In the genomic region with DNA sequence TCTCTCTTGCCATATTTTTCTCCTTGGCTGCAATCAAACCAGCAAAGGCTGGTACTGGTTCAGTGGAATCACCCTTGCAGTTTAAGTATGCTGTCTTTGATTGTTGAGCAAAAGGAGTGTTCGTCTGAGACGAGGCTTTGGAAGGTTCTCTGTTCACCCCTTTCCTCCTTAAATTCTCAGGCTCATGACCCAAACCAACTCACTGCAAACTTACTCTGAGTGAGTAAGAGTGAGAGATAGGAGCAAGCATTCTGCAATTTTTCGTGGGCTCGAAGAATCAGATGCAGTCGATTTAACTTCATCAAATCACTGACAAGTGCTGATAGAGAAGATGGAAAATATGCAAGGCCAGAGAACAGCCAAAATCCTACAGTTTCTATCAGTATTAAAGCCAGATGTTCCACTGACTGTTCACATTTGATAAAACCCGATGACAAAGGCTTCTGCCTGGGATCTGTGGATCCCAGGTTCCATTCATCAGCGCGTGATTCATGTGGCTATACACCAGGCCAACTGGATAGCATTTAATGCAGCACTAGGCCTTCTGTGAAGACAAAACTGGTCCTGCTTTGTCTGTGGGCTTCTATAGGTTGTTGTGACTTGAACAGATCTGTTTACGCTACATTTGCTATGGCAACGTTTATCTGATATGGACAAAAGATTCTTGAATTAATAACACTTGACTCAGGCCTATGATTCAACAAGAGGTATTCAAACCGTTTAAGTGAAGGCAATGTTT, we compare ENCODE assay signal across 15 cellular contexts.
DNase-seq lines count a peak whose midpoint lies in the region; ATAC-seq and TF ChIP-seq lines count a peak whose summit lies in the region.
"Had no signal": no experiment of that assay in that cellular context is flagged by ENCODE, and none has a peak within 500 bp of the region (broad histone marks: within the 10 kb centered on the region; RNA-seq: fewer than 3 reads in every experiment).

No MANE protein-coding gene starts in this region.

- H3K36me3 ChIP-seq in PC-3 (ENCODE audit: low read depth, low read length) (no peaks in the 10 kb centered on the region), fibroblast of lung (ENCODE audit: control insufficient read depth, insufficient read depth, low read length) (no peaks in the 10 kb centered on the region)
- H3K36me3 ChIP-seq: ascending aorta, WERI-Rb-1 had no signal

- H3K27me3 ChIP-seq in AG04450 (ENCODE audit: control insufficient read depth, insufficient read depth, low read length) (no peaks in the 10 kb centered on the region), PC-3 (ENCODE audit: low read length) (no peaks in the 10 kb centered on the region), fibroblast of lung (ENCODE audit: control insufficient read depth, insufficient read depth, low read length) (no peaks in the 10 kb centered on the region)
- H3K27me3 ChIP-seq: ascending aorta had no signal

- H2AFZ ChIP-seq in PC-3 (ENCODE audit: low read length) (no peak overlapping the region), fibroblast of lung (ENCODE audit: low read length) (no peak overlapping the region)

- no peaks in the 10 kb centered on the region for H3K79me2 ChIP-seq in PC-3 (ENCODE audit: low read length)
- H3K79me2 ChIP-seq in fibroblast of lung (ENCODE audit: control insufficient read depth, insufficient read depth, low read length): no peaks in the 10 kb centered on the region

- ATAC-seq in PC-3: peak; percentile 62
- ATAC-seq in HG03571 (IDR thresholded peaks at IDR 0.05; ENCODE audit: unreplicated experiment): no peak
- ATAC-seq in activated T-cell treated with anti-CD3 and anti-CD28 coated beads, Interleukin-2, amount 50 U/mL, for 4 hours: no peak
- ATAC-seq: mucosa of descending colon had no signal

- CTCF ChIA-PET in AG04450 (lab: Charles Lee) (no interaction called here), PC-3 (lab: Charles Lee) (no interaction called here)

- H3K36me3 Mint-ChIP-seq in activated T-cell treated with anti-CD3 and anti-CD28 coated beads, Interleukin-2, amount 50 U/mL, for 4 hours (ENCODE audit: insufficient read depth): no peaks in the 10 kb centered on the region

- no TSS peak for BruUV-seq in PC-3 (replicated peaks; lab: Mats Ljungman, UMichigan)

- H3K27ac ChIP-seq in AG04450 (ENCODE audit: low read depth, low read length) (peak overlapping the region; percentile 77), PC-3 (ENCODE audit: low read length) (peak overlapping the region; percentile 10), fibroblast of lung (ENCODE audit: insufficient read depth, low read length) (peak overlapping the region; percentile 21)
- H3K27ac ChIP-seq: ascending aorta, WERI-Rb-1 had no signal

- H3K9ac ChIP-seq in PC-3 (ENCODE audit: low read length) (no peak overlapping the region), fibroblast of lung (ENCODE audit: insufficient read depth, low read length) (no peak overlapping the region)

- H4K20me1 ChIP-seq in PC-3 (ENCODE audit: low read length) (no peaks in the 10 kb centered on the region), fibroblast of lung (ENCODE audit: control insufficient read depth, extremely low read depth, insufficient read depth, low read length) (no peaks in the 10 kb centered on the region)

- DNase-seq in AG04450 (ENCODE audit: low read depth, low spot score) (peak; percentile 65), M059J (ENCODE audit: low read depth) (peak; percentile 42), PC-3 (peak; percentile 76), fibroblast of lung (ENCODE audit: low read depth in 2 of 2) (peak; percentile 57 to 91), NCI-H446 treated with DMSO at 0.1 percent for 48 hours (lab: John Stamatoyannopoulos, UW) (no peak)
- DNase-seq in activated T-cell treated with anti-CD3 and anti-CD28 coated beads, Interleukin-2, amount 50 U/mL, for 4 hours: no peak
- no peak for DNase-seq in activated CD4-positive, alpha-beta T cell treated with anti-CD3 and anti-CD28 coated beads, Interleukin-2, amount 50 U/mL, for 1 hour
- DNase-seq: DND-41; mucosa of descending colon; NCI-H69; stimulated activated CD4-positive, alpha-beta T cell treated with anti-CD3 and anti-CD28 coated beads, Interleukin-4, amount 100 ng/mL, for 24 hours; stimulated activated naive CD4-positive, alpha-beta T cell treated with Interleukin-2 at 50 U/mL for 16 hours; WERI-Rb-1 had no signal

- H3K9me2 ChIP-seq in PC-3 (replicated peaks; ENCODE audit: low read length): no peaks in the 10 kb centered on the region

- H3K9me3 ChIP-seq in AG04450 (ENCODE audit: control insufficient read depth, insufficient read depth, low read length): no peaks in the 10 kb centered on the region
- H3K9me3 ChIP-seq in PC-3 (ENCODE audit: low read length): no peaks in the 10 kb centered on the region
- H3K9me3 ChIP-seq in fibroblast of lung (ENCODE audit: control insufficient read depth, insufficient read depth, low read depth, low read length): no peaks in the 10 kb centered on the region
- H3K9me3 ChIP-seq: ascending aorta, mucosa of descending colon had no signal

- intact Hi-C loops in PC-3 (cut with micrococcal nuclease): no loop called here

- H3K4me2 ChIP-seq in PC-3 (ENCODE audit: low read length) (no peak overlapping the region), fibroblast of lung (ENCODE audit: extremely low read depth, insufficient read depth, low read length) (no peak overlapping the region)

- peaks cover 14% of the 10 kb centered on the region for H3K4me1 ChIP-seq in PC-3 (ENCODE audit: insufficient read depth, low read length)
- H3K4me1 ChIP-seq in fibroblast of lung (ENCODE audit: control insufficient read depth, extremely low read depth, insufficient read depth, low read length): no peaks in the 10 kb centered on the region
- H3K4me1 ChIP-seq: ascending aorta had no signal

- no peak for TF ChIP-seq CTCF in AG04450 (IDR thresholded peaks at IDR 0.05; ENCODE audit: low read depth, low read length)
- no peak for TF ChIP-seq CTCF in PC-3 (conservative IDR thresholded peaks at IDR 0.05; ENCODE audit: low read depth, low read length)
- TF ChIP-seq CTCF in fibroblast of lung (conservative IDR thresholded peaks at IDR 0.05 in 1 of 2, IDR thresholded peaks at IDR 0.05 in 1 of 2; ENCODE audit: low read depth in 1 of 2, low read length in 2 of 2): no peak

- no peaks in the 10 kb centered on the region for H3F3A ChIP-seq in PC-3 (ENCODE audit: low read length, unreplicated experiment)

- peaks cover 3% of the 10 kb centered on the region for H3K9me3 Mint-ChIP-seq in activated T-cell treated with anti-CD3 and anti-CD28 coated beads, Interleukin-2, amount 50 U/mL, for 4 hours

- H3K4me3 ChIP-seq in AG04450 (ENCODE audit: low read depth, low read length): no peak overlapping the region
- H3K4me3 ChIP-seq in PC-3 (ENCODE audit: low read length): no peak overlapping the region
- H3K4me3 ChIP-seq in fibroblast of lung (replicated peaks in 1 of 4; ENCODE audit: control extremely low read depth in 1 of 4, insufficient read depth in 1 of 4, low read depth in 3 of 4, low read length in 4 of 4): no peak overlapping the region
- H3K4me3 ChIP-seq: ascending aorta, mucosa of descending colon had no signal

- H3K4me3 Mint-ChIP-seq in activated T-cell treated with anti-CD3 and anti-CD28 coated beads, Interleukin-2, amount 50 U/mL, for 4 hours: no peak overlapping the region

- H3K27me3 Mint-ChIP-seq in activated T-cell treated with anti-CD3 and anti-CD28 coated beads, Interleukin-2, amount 50 U/mL, for 4 hours (ENCODE audit: low read depth): peaks cover 1% of the 10 kb centered on the region

- POLR2A ChIA-PET in AG04450 (lab: Yijun Ruan, JAX): no interaction called here
- POLR2A ChIA-PET in PC-3 (lab: Charles Lee; ENCODE audit: unreplicated experiment): no interaction called here

- H3K4me1 Mint-ChIP-seq in activated T-cell treated with anti-CD3 and anti-CD28 coated beads, Interleukin-2, amount 50 U/mL, for 4 hours (ENCODE audit: low read depth): no peaks in the 10 kb centered on the region

Comparison
In these comparisons a context has a peak if more than half of its experiments do, and no peak if none do; other contexts are left out.
1. DNase-seq: peak in AG04450 (single experiment), M059J (single experiment), PC-3 (single experiment) and fibroblast of lung (2 of 2); none in activated T-cell treated with anti-CD3 and anti-CD28 coated beads, Interleukin-2, amount 50 U/mL, for 4 hours (single experiment), NCI-H446 treated with DMSO at 0.1 percent for 48 hours (single experiment) and activated CD4-positive, alpha-beta T cell treated with anti-CD3 and anti-CD28 coated beads, Interleukin-2, amount 50 U/mL, for 1 hour (single experiment).
2. H3K27ac ChIP-seq: peak in every context shown above with its lines; median percentile 77 in AG04450; 21 in fibroblast of lung; 10 in PC-3.